Comparison of ENCODE assay signal across 21 cellular contexts in genomic region chr7:555551-556160, GRCh38. TPM values are rescaled to one million over a fixed set of nuclear protein-coding genes. Genes with fewer than 3 reads are reported as not detected.
DNase-seq lines count a peak whose midpoint lies in the region; ATAC-seq, FAIRE-seq and TF ChIP-seq lines count a peak whose summit lies in the region.
"Had no signal": no experiment of that assay in that cellular context is flagged by ENCODE, and none has a peak within 500 bp of the region (broad histone marks: within the 10 kb centered on the region; RNA-seq: fewer than 3 reads in every experiment).

No MANE protein-coding gene starts in this region.

- H3K27ac ChIP-seq in right cardiac atrium (ENCODE audit: low read length) (no peak overlapping the region), heart right ventricle (no peak overlapping the region), ascending aorta (peak overlapping the region; percentile 84 to 91), kidney (ENCODE audit: low read depth in 2 of 2, low read length in 2 of 2) (no peak overlapping the region)
- H3K27ac ChIP-seq: 22Rv1; A549; BLaER1 treated with 17β-estradiol and CSF1 and Interleukin-3, amounts not matched to agents 10 nM and 100 nM; C4-2B had no signal

- intact Hi-C loops in right cardiac atrium (cut with DNase I) (no loop called here), heart right ventricle (cut with DNase I) (no loop called here), ascending aorta (cut with DNase I) (loop anchor here (5.0 kb wide), 1 partner anchor 33 kb away; no protein-coding TSS in a partner anchor), kidney (cut with DNase I) (no loop called here)

- H3K27me3 ChIP-seq in right cardiac atrium (ENCODE audit: control insufficient read depth, insufficient read depth) (no peaks in the 10 kb centered on the region), heart right ventricle (no peaks in the 10 kb centered on the region), ascending aorta (no peaks in the 10 kb centered on the region)
- H3K27me3 ChIP-seq: BLaER1 treated with 17β-estradiol and CSF1 and Interleukin-3, amounts not matched to agents 10 nM and 100 nM had no signal

- H3K36me3 ChIP-seq in heart right ventricle, result no peaks in the 10 kb centered on the region
- no peaks in the 10 kb centered on the region for H3K36me3 ChIP-seq in ascending aorta
- H3K36me3 ChIP-seq in kidney (ENCODE audit: control insufficient read depth in 1 of 2, insufficient read depth in 2 of 2, low read length in 2 of 2), result no peaks in the 10 kb centered on the region
- H3K36me3 ChIP-seq: BLaER1 treated with 17β-estradiol and CSF1 and Interleukin-3, amounts not matched to agents 10 nM and 100 nM had no signal

- ATAC-seq in right cardiac atrium (no peak), heart right ventricle (no peak), HG02970 (IDR thresholded peaks at IDR 0.05; ENCODE audit: low FRiP score, unreplicated experiment) (no peak)
- ATAC-seq: A549; CD8-positive, alpha-beta T cell had no signal

- DNase-seq in right cardiac atrium (peak in 2 of 3 donors; percentile 43 to 57), heart right ventricle (no peak), ascending aorta (ENCODE audit: low spot score in 2 of 2) (no peak), kidney (peak; percentile 76), NCI-H1092 (lab: John Stamatoyannopoulos, UW) (no peak)
- DNase-seq: AML-193; Caco-2; Calu3; CD4-positive, alpha-beta T cell; CD8-positive, alpha-beta T cell; DMS79 treated with DMSO at 0.1 percent for 48 hours; GF-D8 had no signal

- WGBS in right cardiac atrium, result 96% methylated on average over 18 of the region's 18 CpGs
- WGBS in heart right ventricle, 2 donors, result 95 to 96% methylated on average over 18 of the region's 18 CpGs

- H3K4me3 ChIP-seq in right cardiac atrium (ENCODE audit: low read length), result no peak overlapping the region
- no peak overlapping the region for H3K4me3 ChIP-seq in heart right ventricle
- H3K4me3 ChIP-seq in ascending aorta, result no peak overlapping the region
- H3K4me3 ChIP-seq in kidney (ENCODE audit: low read length in 2 of 2), result no peak overlapping the region
- H3K4me3 ChIP-seq: A549; BLaER1 treated with 17β-estradiol and CSF1 and Interleukin-3, amounts not matched to agents 10 nM and 100 nM had no signal

- H3K9ac ChIP-seq in kidney (ENCODE audit: low read length in 2 of 2), result no peak overlapping the region
- H3K9ac ChIP-seq: BLaER1 treated with 17β-estradiol and CSF1 and Interleukin-3, amounts not matched to agents 10 nM and 100 nM had no signal

- no peaks in the 10 kb centered on the region for H3K9me3 ChIP-seq in right cardiac atrium (ENCODE audit: control insufficient read depth, low read length)
- H3K9me3 ChIP-seq in heart right ventricle, result peaks cover 0 to 5% (median 0%) of the 10 kb centered on the region in 11 donors
- H3K9me3 ChIP-seq in ascending aorta, result no peaks in the 10 kb centered on the region
- H3K9me3 ChIP-seq in kidney (ENCODE audit: control insufficient read depth in 1 of 2, low read length in 2 of 2), result no peaks in the 10 kb centered on the region
- H3K9me3 ChIP-seq: A549; BLaER1 treated with 17β-estradiol and CSF1 and Interleukin-3, amounts not matched to agents 10 nM and 100 nM had no signal

- no peak for TF ChIP-seq CTCF in heart right ventricle (IDR thresholded peaks at IDR 0.05)
- no peak for TF ChIP-seq CTCF in ascending aorta (IDR thresholded peaks at IDR 0.05)
- TF ChIP-seq CTCF in kidney (IDR thresholded peaks at IDR 0.05; ENCODE audit: borderline replicate concordance, extremely low read depth, insufficient read depth), result no peak

- no peak for FAIRE-seq in kidney (lab: Jason Lieb, UNC)
- FAIRE-seq: A549, D721Med, G401.6, GM12891, GM19239 had no signal

- H3K4me1 ChIP-seq in right cardiac atrium (ENCODE audit: control insufficient read depth, insufficient read depth, low read length) (no peaks in the 10 kb centered on the region), heart right ventricle (peaks cover 0 to 17% (median 0%) of the 10 kb centered on the region in 9 donors), ascending aorta (peaks cover 8 to 15% of the 10 kb centered on the region in 2 donors), kidney (ENCODE audit: control insufficient read depth in 1 of 2, insufficient read depth in 1 of 2, low read depth in 1 of 2, low read length in 2 of 2) (peaks cover 0 to 14% of the 10 kb centered on the region in 2 donors)
- H3K4me1 ChIP-seq: A549, Caco-2 had no signal

RNA-seq across cellular contexts. Expression of gene PDGFA, which starts 36.0 kb away (rescaled TPM):
- 10 to 100 TPM; 32.2 to 44.3 (median 38.4) TPM for total RNA-seq in right cardiac atrium
- polyA plus RNA-seq in right cardiac atrium, result 18.3 TPM
- 10 to 100 TPM; 16.7 to 38.5 (median 27.9) TPM for total RNA-seq in heart right ventricle
- 10 to 100 TPM; 14.3 to 18.3 TPM for polyA plus RNA-seq in heart right ventricle
- total RNA-seq in ascending aorta, result 349 TPM
- 53.0 TPM for total RNA-seq in kidney
- 14.1 TPM for polyA plus RNA-seq in kidney (ENCODE audit: insufficient read depth, low read depth, low replicate concordance)

Comparison
In these comparisons a context has a peak if more than half of its experiments do, and no peak if none do; other contexts are left out.
1. DNase-seq: peak in right cardiac atrium (2 of 3) and kidney (single experiment); none in heart right ventricle (0 of 2), ascending aorta (0 of 2) and NCI-H1092 (single experiment).
2. H3K27ac ChIP-seq: peak in ascending aorta (2 of 2); none in right cardiac atrium (single experiment), heart right ventricle (0 of 10) and kidney (0 of 2).